9 cellular contexts compared by ENCODE assay signal in the genomic region with DNA sequence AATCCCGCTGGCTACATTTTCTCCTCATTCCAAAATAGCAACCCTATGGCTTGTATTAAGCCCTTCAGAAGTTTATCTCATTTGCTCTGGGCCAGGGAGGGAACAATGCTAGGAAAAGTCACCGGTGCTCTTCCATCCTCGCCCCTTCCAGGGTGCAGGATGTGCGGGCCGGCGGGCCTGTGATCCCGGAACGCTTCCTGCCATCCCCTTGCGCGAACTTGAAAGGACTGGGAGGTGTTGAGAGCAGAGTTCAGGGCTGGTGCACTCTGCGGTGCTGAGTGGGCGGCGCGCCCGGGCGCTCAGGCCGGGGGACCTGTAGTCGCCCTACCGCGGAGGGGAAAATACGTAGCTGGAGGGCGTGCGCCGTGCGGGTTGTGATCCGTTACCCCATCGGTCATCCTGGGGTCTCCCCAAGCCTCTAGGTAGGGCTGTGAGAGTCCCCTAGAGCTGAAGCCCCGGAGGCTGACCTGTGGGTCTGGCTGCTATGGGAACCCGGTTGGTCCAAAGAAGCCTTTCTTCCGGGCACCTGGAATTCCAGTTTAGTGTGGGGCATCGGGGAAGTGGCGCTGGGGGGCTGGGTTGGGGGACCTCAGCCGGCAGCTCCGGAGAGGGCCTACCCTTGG. TPM values are rescaled to one million over a fixed set of nuclear protein-coding genes. Genes with fewer than 3 reads are reported as not detected.
A peak's percentile ranks its signal among the peaks of the same experiment; 100 is the strongest.
DNase-seq lines count a peak whose midpoint lies in the region; ATAC-seq and TF ChIP-seq lines count a peak whose summit lies in the region.
"Had no signal": no experiment of that assay in that cellular context is flagged by ENCODE, and none has a peak within 500 bp of the region (broad histone marks: within the 10 kb centered on the region; RNA-seq: fewer than 3 reads in every experiment).

No MANE protein-coding gene starts in this region.

- no peak overlapping the region for H3K27ac Mint-ChIP-seq in stimulated activated naive CD8-positive, alpha-beta T cell treated with anti-CD3 and anti-CD28 coated beads, Interleukin-15, Interleukin-2, amounts not matched to agents 100 ng/mL and 50 ng/mL, for 24 hours
- H3K27ac Mint-ChIP-seq in chondrocyte (ENCODE audit: unreplicated experiment) = no peak overlapping the region

- no peaks in the 10 kb centered on the region for H3K9me3 Mint-ChIP-seq in stimulated activated naive CD8-positive, alpha-beta T cell treated with anti-CD3 and anti-CD28 coated beads, Interleukin-15, Interleukin-2, amounts not matched to agents 100 ng/mL and 50 ng/mL, for 24 hours
- no peaks in the 10 kb centered on the region for H3K9me3 Mint-ChIP-seq in chondrocyte (ENCODE audit: low read depth)

- peaks cover 52% of the 10 kb centered on the region for H3K27me3 Mint-ChIP-seq in stimulated activated naive CD8-positive, alpha-beta T cell treated with anti-CD3 and anti-CD28 coated beads, Interleukin-15, Interleukin-2, amounts not matched to agents 100 ng/mL and 50 ng/mL, for 24 hours
- H3K27me3 Mint-ChIP-seq in chondrocyte (ENCODE audit: low read depth) = peaks cover 83% of the 10 kb centered on the region

- peaks cover 33% of the 10 kb centered on the region for H3K4me1 Mint-ChIP-seq in stimulated activated naive CD8-positive, alpha-beta T cell treated with anti-CD3 and anti-CD28 coated beads, Interleukin-15, Interleukin-2, amounts not matched to agents 100 ng/mL and 50 ng/mL, for 24 hours (ENCODE audit: low read depth)
- peaks cover 25% of the 10 kb centered on the region for H3K4me1 Mint-ChIP-seq in chondrocyte (ENCODE audit: low read depth)

- DNase-seq in HT-29 (ENCODE audit: low spot score) = peak; percentile 77
- DNase-seq in amniotic epithelial cell (ENCODE audit: low read depth) = peak; percentile 75
- peak; percentile 87 for DNase-seq in left lobe of liver (ENCODE audit: low spot score)
- DNase-seq in chondrocyte (ENCODE audit: low spot score) = no peak
- DNase-seq in midbrain (lab: John Stamatoyannopoulos, UW) = no peak
- DNase-seq: activated effector memory CD4-positive, alpha-beta T cell treated with anti-CD3 and anti-CD28 coated beads, Interleukin-2, amount 50 U/mL, for 16 hours had no signal

- ATAC-seq in left lobe of liver (peak; percentile 71), HG03095 (IDR thresholded peaks at IDR 0.05; ENCODE audit: unreplicated experiment) (no peak), esophagus mucosa (no peak)

- H3K4me3 Mint-ChIP-seq in stimulated activated naive CD8-positive, alpha-beta T cell treated with anti-CD3 and anti-CD28 coated beads, Interleukin-15, Interleukin-2, amounts not matched to agents 100 ng/mL and 50 ng/mL, for 24 hours = peak overlapping the region; percentile 48
- no peak overlapping the region for H3K4me3 Mint-ChIP-seq in chondrocyte (ENCODE audit: unreplicated experiment)

- no peak for TF ChIP-seq CTCF in chondrocyte (IDR thresholded peaks at IDR 0.05)

- H3K36me3 Mint-ChIP-seq in stimulated activated naive CD8-positive, alpha-beta T cell treated with anti-CD3 and anti-CD28 coated beads, Interleukin-15, Interleukin-2, amounts not matched to agents 100 ng/mL and 50 ng/mL, for 24 hours (ENCODE audit: low read depth) = no peaks in the 10 kb centered on the region
- peaks cover 3% of the 10 kb centered on the region for H3K36me3 Mint-ChIP-seq in chondrocyte (ENCODE audit: low read depth)

RNA-seq across cellular contexts. Expression of a gene that starts 13.1 kb away (rescaled TPM):
- 1.9 and 2.6 TPM in 2 replicates for total RNA-seq in HT-29 (2014; rRNA removed; shearing (Covaris generic))
- total RNA-seq in left lobe of liver = 27.9 TPM
- not detected in 3 replicates for total RNA-seq in chondrocyte
- total RNA-seq in esophagus mucosa = 0.60 TPM

Comparison
In these comparisons a context has a peak if more than half of its experiments do, and no peak if none do; other contexts are left out.
1. DNase-seq: peak in HT-29 (single experiment), amniotic epithelial cell (single experiment) and left lobe of liver (single experiment); none in chondrocyte (single experiment) and midbrain (single experiment).